ENCODE assay signal across 15 cellular contexts in genomic region chr6:28139860-28140500, GRCh38. TPM values are rescaled to one million over a fixed set of nuclear protein-coding genes. Genes with fewer than 3 reads are reported as not detected.
DNase-seq lines count a peak whose midpoint lies in the region; ATAC-seq and TF ChIP-seq lines count a peak whose summit lies in the region.
"Had no signal": no experiment of that assay in that cellular context is flagged by ENCODE, and none has a peak within 500 bp of the region (broad histone marks: within the 10 kb centered on the region; RNA-seq: fewer than 3 reads in every experiment).

No MANE protein-coding gene starts in this region.

- ATAC-seq in WTC11 = no peak
- ATAC-seq in stimulated activated effector memory CD8-positive, alpha-beta T cell treated with anti-CD3 and anti-CD28 coated beads, Interleukin-12 subunit alpha, Interleukin-12 subunit beta, amount 100 ng/mL, for 72 hours = no peak
- ATAC-seq: foreskin keratinocyte, left ventricle myocardium superior, PC-3, upper lobe of right lung had no signal

- no peaks in the 10 kb centered on the region for H3K27me3 Mint-ChIP-seq in activated naive CD4-positive, alpha-beta T cell treated with anti-CD3 and anti-CD28 coated beads, Interleukin-2, amount 50 U/mL, for 24 hours
- peaks cover 34% of the 10 kb centered on the region for H3K27me3 Mint-ChIP-seq in WTC11 (ENCODE audit: low read depth)

- POLR2A ChIA-PET in WTC11 (lab: Charles Lee) = no interaction called here

- H3K4me3 Mint-ChIP-seq in activated naive CD4-positive, alpha-beta T cell treated with anti-CD3 and anti-CD28 coated beads, Interleukin-2, amount 50 U/mL, for 24 hours = peak overlapping the region; percentile 96
- peak overlapping the region; percentile 40 for H3K4me3 Mint-ChIP-seq in WTC11
- peak overlapping the region; percentile 94 for H3K4me3 Mint-ChIP-seq in stimulated activated effector memory CD8-positive, alpha-beta T cell treated with anti-CD3 and anti-CD28 coated beads, Interleukin-12 subunit alpha, Interleukin-12 subunit beta, amount 100 ng/mL, for 72 hours

- CTCF ChIA-PET in WTC11 (lab: Charles Lee) = interaction anchor here (0.8 to 1.5 kb wide), 3 partner anchors 35 to 349 kb away, joined by 3 to 8 read pairs (median 6); no protein-coding TSS in a partner anchor

- peak overlapping the region; percentile 97 for H3K27ac Mint-ChIP-seq in activated naive CD4-positive, alpha-beta T cell treated with anti-CD3 and anti-CD28 coated beads, Interleukin-2, amount 50 U/mL, for 24 hours
- no peak overlapping the region for H3K27ac Mint-ChIP-seq in WTC11
- H3K27ac Mint-ChIP-seq in stimulated activated effector memory CD8-positive, alpha-beta T cell treated with anti-CD3 and anti-CD28 coated beads, Interleukin-12 subunit alpha, Interleukin-12 subunit beta, amount 100 ng/mL, for 72 hours = peak overlapping the region; percentile 93

- peaks cover 9% of the 10 kb centered on the region for H3K36me3 Mint-ChIP-seq in activated naive CD4-positive, alpha-beta T cell treated with anti-CD3 and anti-CD28 coated beads, Interleukin-2, amount 50 U/mL, for 24 hours
- H3K36me3 Mint-ChIP-seq in WTC11 = peaks cover 9% of the 10 kb centered on the region
- peaks cover 36% of the 10 kb centered on the region for H3K36me3 Mint-ChIP-seq in stimulated activated effector memory CD8-positive, alpha-beta T cell treated with anti-CD3 and anti-CD28 coated beads, Interleukin-12 subunit alpha, Interleukin-12 subunit beta, amount 100 ng/mL, for 72 hours

- peaks cover 72% of the 10 kb centered on the region for H3K4me1 Mint-ChIP-seq in activated naive CD4-positive, alpha-beta T cell treated with anti-CD3 and anti-CD28 coated beads, Interleukin-2, amount 50 U/mL, for 24 hours
- peaks cover 26% of the 10 kb centered on the region for H3K4me1 Mint-ChIP-seq in WTC11
- peaks cover 61% of the 10 kb centered on the region for H3K4me1 Mint-ChIP-seq in stimulated activated effector memory CD8-positive, alpha-beta T cell treated with anti-CD3 and anti-CD28 coated beads, Interleukin-12 subunit alpha, Interleukin-12 subunit beta, amount 100 ng/mL, for 72 hours

- no peak for TF ChIP-seq CTCF in WTC11 (IDR thresholded peaks at IDR 0.05)
- TF ChIP-seq CTCF in fibroblast of villous mesenchyme (IDR thresholded peaks at IDR 0.05; ENCODE audit: insufficient read depth, low read depth, low read length) = no peak

- H3K4me3 ChIP-seq in fibroblast of villous mesenchyme (ENCODE audit: low read depth, low read length) = peak overlapping the region; percentile 1
- H3K4me3 ChIP-seq: upper lobe of right lung had no signal

- DNase-seq in activated naive CD4-positive, alpha-beta T cell treated with Interleukin-2 at 50 U/mL for 16 hours = no peak
- DNase-seq in WTC11 (ENCODE audit: low spot score) = no peak
- peak; percentile 7 for DNase-seq in fibroblast of villous mesenchyme (ENCODE audit: low read depth)
- DNase-seq in stimulated activated effector memory CD8-positive, alpha-beta T cell treated with anti-CD3 and anti-CD28 coated beads, Interleukin-12 subunit alpha, Interleukin-12 subunit beta, amount 100 ng/mL, for 72 hours (ENCODE audit: low spot score in 2 of 2) = no peak
- DNase-seq in HuH-7 (ENCODE audit: low spot score) = no peak
- no peak for DNase-seq in islet precursor cell
- DNase-seq in NCI-H526 (lab: John Stamatoyannopoulos, UW) = no peak
- DNase-seq: foreskin keratinocyte, GF-D8, left ventricle myocardium superior, NCI-H1930, PC-3, T-helper 9 cell, upper lobe of right lung had no signal

- H3K9me3 Mint-ChIP-seq in activated naive CD4-positive, alpha-beta T cell treated with anti-CD3 and anti-CD28 coated beads, Interleukin-2, amount 50 U/mL, for 24 hours = no peaks in the 10 kb centered on the region
- H3K9me3 Mint-ChIP-seq in WTC11 = no peaks in the 10 kb centered on the region
- H3K9me3 Mint-ChIP-seq in stimulated activated effector memory CD8-positive, alpha-beta T cell treated with anti-CD3 and anti-CD28 coated beads, Interleukin-12 subunit alpha, Interleukin-12 subunit beta, amount 100 ng/mL, for 72 hours = no peaks in the 10 kb centered on the region

TF ChIP-seq in WTC11, 78 proteins besides CTCF, POLR2A, EP300 and RAD21:
- TF ChIP-seq ZNF121 (CRISPR knock-in tag; IDR thresholded peaks at IDR 0.05) = peak; percentile 44; the same call in 1 of the 2 replicates
- no peak for TF ChIP-seq ZNF263 (CRISPR knock-in tag; IDR thresholded peaks at IDR 0.05; ENCODE audit: low read depth)
- TF ChIP-seq ATF6 (CRISPR knock-in tag; IDR thresholded peaks at IDR 0.05) = no peak
- no peak for TF ChIP-seq ATF1 (CRISPR knock-in tag; IDR thresholded peaks at IDR 0.05)
- TF ChIP-seq GRHL2 (CRISPR knock-in tag; IDR thresholded peaks at IDR 0.05; ENCODE audit: insufficient replicate concordance, severe bottlenecking) = no peak
- TF ChIP-seq NFATC4 (CRISPR knock-in tag; IDR thresholded peaks at IDR 0.05) = no peak
- TF ChIP-seq MXD4 (CRISPR knock-in tag; IDR thresholded peaks at IDR 0.05; ENCODE audit: borderline replicate concordance) = no peak
- TF ChIP-seq ZNF396 (CRISPR knock-in tag; IDR thresholded peaks at IDR 0.05; ENCODE audit: borderline replicate concordance) = no peak
- TF ChIP-seq NFE2L1 (CRISPR knock-in tag; IDR thresholded peaks at IDR 0.05) = no peak

RNA-seq across cellular contexts. Expression of gene ZKSCAN8, which starts 1.7 kb away (rescaled TPM):
- total RNA-seq in WTC11 (2021) = 21.7 to 22.9 TPM (median 22.7 TPM) in 3 replicates
- total RNA-seq in fibroblast of villous mesenchyme = 14.5 and 20.3 TPM in 2 replicates

RNA-seq across cellular contexts. Expression of gene ZSCAN16, which starts 15.6 kb away (rescaled TPM):
- 5.7 to 7.3 TPM (median 7.1 TPM) in 3 replicates for total RNA-seq in WTC11 (2021)
- total RNA-seq in fibroblast of villous mesenchyme = 2.2 and 3.2 TPM in 2 replicates

RNA-seq across cellular contexts. Expression of gene ZNF165, which starts 59.6 kb away (rescaled TPM):
- total RNA-seq in WTC11 (2021) (8.0 to 9.4 TPM (median 9.2 TPM) in 3 replicates), fibroblast of villous mesenchyme (0.32 and 0.86 TPM in 2 replicates)

Comparison
In these comparisons a context has a peak if more than half of its experiments do, and no peak if none do; other contexts are left out.
1. H3K4me3 Mint-ChIP-seq: peak in every context shown above with its lines; median percentile 96 in activated naive CD4-positive, alpha-beta T cell treated with anti-CD3 and anti-CD28 coated beads, Interleukin-2, amount 50 U/mL, for 24 hours; 94 in stimulated activated effector memory CD8-positive, alpha-beta T cell treated with anti-CD3 and anti-CD28 coated beads, Interleukin-12 subunit alpha, Interleukin-12 subunit beta, amount 100 ng/mL, for 72 hours; 40 in WTC11.